In the genomic region with DNA sequence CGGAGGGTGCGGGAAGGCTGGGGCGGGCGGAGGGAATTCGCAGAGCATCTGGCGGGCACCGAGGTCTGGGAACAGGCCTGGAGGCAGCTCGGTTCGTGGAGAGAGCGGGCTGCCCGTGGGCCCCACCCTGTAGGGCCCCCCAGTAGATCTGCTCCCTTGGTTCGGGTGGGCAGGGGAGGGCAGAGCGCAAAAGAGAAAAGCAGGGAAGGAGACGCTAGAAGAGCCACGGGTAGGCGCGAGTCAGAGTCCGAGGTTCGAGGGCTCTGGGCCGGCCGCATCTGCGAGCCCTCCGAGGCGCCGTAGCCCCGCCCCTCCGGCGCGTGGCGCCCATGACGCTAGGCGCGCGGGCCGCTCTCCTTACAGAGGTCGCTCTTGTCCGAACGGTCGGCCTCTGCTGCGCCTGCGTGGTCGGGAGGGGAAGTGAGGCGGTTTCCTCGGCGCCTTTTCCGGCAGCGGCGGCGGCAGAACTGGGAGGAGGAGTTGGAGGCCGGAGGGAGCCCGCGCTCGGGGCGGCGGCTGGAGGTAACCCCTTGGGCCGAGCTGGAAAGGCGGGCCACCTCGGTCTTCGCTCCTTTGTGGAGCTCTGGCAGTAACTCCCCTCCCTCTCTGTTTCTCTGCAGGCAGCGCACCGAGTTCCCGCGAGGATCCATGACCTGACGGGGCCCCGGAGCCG, we compare ENCODE assay signal across 1 cellular context.
A peak's percentile ranks its signal among the peaks of the same experiment; 100 is the strongest.
TF ChIP-seq lines count a peak whose summit lies in the region.

Gene ARF6 (plus strand): TSS at position 447 of the 673 bp plus-strand sequence. CDS start 655 bp downstream, outside the sequence.

TF ChIP-seq in HepG2, 621 proteins besides CTCF, POLR2A, EP300 and RAD21 (continued from another document and continues in another):
- TF ChIP-seq, protein P1, sequence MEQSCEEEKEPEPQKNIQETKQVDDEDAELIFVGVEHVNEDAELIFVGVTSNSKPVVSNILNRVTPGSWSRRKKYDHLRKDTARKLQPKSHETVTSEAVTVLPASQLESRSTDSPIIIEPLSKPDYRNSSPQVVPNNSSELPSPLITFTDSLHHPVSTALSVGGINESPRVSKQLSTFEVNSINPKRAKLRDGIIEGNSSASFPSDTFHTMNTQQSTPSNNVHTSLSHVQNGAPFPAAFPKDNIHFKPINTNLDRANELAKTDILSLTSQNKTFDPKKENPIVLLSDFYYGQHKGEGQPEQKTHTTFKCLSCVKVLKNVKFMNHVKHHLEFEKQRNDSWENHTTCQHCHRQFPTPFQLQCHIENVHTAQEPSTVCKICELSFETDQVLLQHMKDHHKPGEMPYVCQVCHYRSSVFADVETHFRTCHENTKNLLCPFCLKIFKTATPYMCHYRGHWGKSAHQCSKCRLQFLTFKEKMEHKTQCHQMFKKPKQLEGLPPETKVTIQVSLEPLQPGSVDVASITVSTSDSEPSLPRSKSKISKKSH (CRISPR knock-in tag; IDR thresholded peaks at IDR 0.05; ENCODE audit: borderline replicate concordance), result peak; percentile 71; the same call in 1 of the 2 replicates
- peak; percentile 91 for TF ChIP-seq E2F1 (CRISPR knock-in tag; IDR thresholded peaks at IDR 0.05)
- no peak for TF ChIP-seq PREB (CRISPR knock-in tag; IDR thresholded peaks at IDR 0.05)
- TF ChIP-seq ZNF710 (CRISPR knock-in tag; IDR thresholded peaks at IDR 0.05; ENCODE audit: borderline replicate concordance), result peak; percentile 61; the same call in 1 of the 2 replicates
- TF ChIP-seq SIX1 (CRISPR knock-in tag; IDR thresholded peaks at IDR 0.05; ENCODE audit: borderline replicate concordance), result no peak
- no peak for TF ChIP-seq ZNF232 (CRISPR knock-in tag; IDR thresholded peaks at IDR 0.05; ENCODE audit: borderline replicate concordance)
- TF ChIP-seq PRPF4 (IDR thresholded peaks at IDR 0.05; ENCODE audit: low read depth, low read length, poor library complexity, severe bottlenecking), result no peak
- peak; percentile 85 for TF ChIP-seq KMT2A (CRISPR knock-in tag; IDR thresholded peaks at IDR 0.05)
- TF ChIP-seq FOXK1 (CRISPR knock-in tag; IDR thresholded peaks at IDR 0.05; ENCODE audit: borderline replicate concordance, low read depth), result peak; percentile 41; the same call in 1 of the 2 replicates
- TF ChIP-seq GPBP1L1 (CRISPR knock-in tag; IDR thresholded peaks at IDR 0.05), result no peak
- TF ChIP-seq ZNF180 (CRISPR knock-in tag; IDR thresholded peaks at IDR 0.05; ENCODE audit: borderline replicate concordance, low read depth), result no peak
- no peak for TF ChIP-seq PAX8 (CRISPR knock-in tag; IDR thresholded peaks at IDR 0.05; ENCODE audit: borderline replicate concordance)
- no peak; the same call in 1 of the 2 replicates for TF ChIP-seq ZNF414 (CRISPR knock-in tag; IDR thresholded peaks at IDR 0.05)
- peak; percentile 58; the same call in 1 of the 2 replicates for TF ChIP-seq ZNF704 (CRISPR knock-in tag; IDR thresholded peaks at IDR 0.05; ENCODE audit: borderline replicate concordance)
- TF ChIP-seq ZNF788 (CRISPR knock-in tag; IDR thresholded peaks at IDR 0.05; ENCODE audit: borderline replicate concordance), result peak; percentile 75; the same call in 1 of the 2 replicates
- peak; percentile 57; the same call in 1 of the 2 replicates for TF ChIP-seq HIVEP1 (CRISPR knock-in tag; IDR thresholded peaks at IDR 0.05)
- 0 out of 2 replicates have a peak, but pooled peaks have one; percentile 70 for TF ChIP-seq ZNF567 (CRISPR knock-in tag; IDR thresholded peaks at IDR 0.05; ENCODE audit: borderline replicate concordance)
- TF ChIP-seq MTF1 (CRISPR knock-in tag; IDR thresholded peaks at IDR 0.05), result peak; percentile 57; the same call in 1 of the 2 replicates
- no peak for TF ChIP-seq DBP (CRISPR knock-in tag; IDR thresholded peaks at IDR 0.05; ENCODE audit: not compliant biosample characterization)
- TF ChIP-seq SIX4 (CRISPR knock-in tag; IDR thresholded peaks at IDR 0.05), result peak; percentile 7; the same call in 1 of the 2 replicates
- peak; percentile 45; the same call in 1 of the 2 replicates for TF ChIP-seq ZNF841 (CRISPR knock-in tag; IDR thresholded peaks at IDR 0.05; ENCODE audit: borderline replicate concordance)
- peak; percentile 71 for TF ChIP-seq HINFP (CRISPR knock-in tag; IDR thresholded peaks at IDR 0.05; ENCODE audit: low read depth)
- TF ChIP-seq ZNF12 (CRISPR knock-in tag; IDR thresholded peaks at IDR 0.05), result peak; percentile 74
- TF ChIP-seq ZNF224 (CRISPR knock-in tag; IDR thresholded peaks at IDR 0.05), result peak; percentile 86; the same call in 1 of the 2 replicates
- TF ChIP-seq RBAK (CRISPR knock-in tag; IDR thresholded peaks at IDR 0.05), result no peak
- TF ChIP-seq MED1 (CRISPR knock-in tag; IDR thresholded peaks at IDR 0.05), result peak; percentile 41; the same call in 1 of the 2 replicates
- TF ChIP-seq MLLT10 (CRISPR knock-in tag; IDR thresholded peaks at IDR 0.05), result no peak
- TF ChIP-seq PTBP1 (IDR thresholded peaks at IDR 0.05; ENCODE audit: low read depth, low read length, poor library complexity, severe bottlenecking), result peak; percentile 8
- peak; percentile 39; the same call in 1 of the 2 replicates for TF ChIP-seq ZNF766 (CRISPR knock-in tag; IDR thresholded peaks at IDR 0.05; ENCODE audit: borderline replicate concordance)
- TF ChIP-seq ZBTB3 (CRISPR knock-in tag; IDR thresholded peaks at IDR 0.05; ENCODE audit: borderline replicate concordance, low read depth), result peak; percentile 71; the same call in 1 of the 2 replicates
- TF ChIP-seq SUZ12 (IDR thresholded peaks at IDR 0.05; ENCODE audit: low read depth, low read length), result no peak
- TF ChIP-seq, protein P2, sequence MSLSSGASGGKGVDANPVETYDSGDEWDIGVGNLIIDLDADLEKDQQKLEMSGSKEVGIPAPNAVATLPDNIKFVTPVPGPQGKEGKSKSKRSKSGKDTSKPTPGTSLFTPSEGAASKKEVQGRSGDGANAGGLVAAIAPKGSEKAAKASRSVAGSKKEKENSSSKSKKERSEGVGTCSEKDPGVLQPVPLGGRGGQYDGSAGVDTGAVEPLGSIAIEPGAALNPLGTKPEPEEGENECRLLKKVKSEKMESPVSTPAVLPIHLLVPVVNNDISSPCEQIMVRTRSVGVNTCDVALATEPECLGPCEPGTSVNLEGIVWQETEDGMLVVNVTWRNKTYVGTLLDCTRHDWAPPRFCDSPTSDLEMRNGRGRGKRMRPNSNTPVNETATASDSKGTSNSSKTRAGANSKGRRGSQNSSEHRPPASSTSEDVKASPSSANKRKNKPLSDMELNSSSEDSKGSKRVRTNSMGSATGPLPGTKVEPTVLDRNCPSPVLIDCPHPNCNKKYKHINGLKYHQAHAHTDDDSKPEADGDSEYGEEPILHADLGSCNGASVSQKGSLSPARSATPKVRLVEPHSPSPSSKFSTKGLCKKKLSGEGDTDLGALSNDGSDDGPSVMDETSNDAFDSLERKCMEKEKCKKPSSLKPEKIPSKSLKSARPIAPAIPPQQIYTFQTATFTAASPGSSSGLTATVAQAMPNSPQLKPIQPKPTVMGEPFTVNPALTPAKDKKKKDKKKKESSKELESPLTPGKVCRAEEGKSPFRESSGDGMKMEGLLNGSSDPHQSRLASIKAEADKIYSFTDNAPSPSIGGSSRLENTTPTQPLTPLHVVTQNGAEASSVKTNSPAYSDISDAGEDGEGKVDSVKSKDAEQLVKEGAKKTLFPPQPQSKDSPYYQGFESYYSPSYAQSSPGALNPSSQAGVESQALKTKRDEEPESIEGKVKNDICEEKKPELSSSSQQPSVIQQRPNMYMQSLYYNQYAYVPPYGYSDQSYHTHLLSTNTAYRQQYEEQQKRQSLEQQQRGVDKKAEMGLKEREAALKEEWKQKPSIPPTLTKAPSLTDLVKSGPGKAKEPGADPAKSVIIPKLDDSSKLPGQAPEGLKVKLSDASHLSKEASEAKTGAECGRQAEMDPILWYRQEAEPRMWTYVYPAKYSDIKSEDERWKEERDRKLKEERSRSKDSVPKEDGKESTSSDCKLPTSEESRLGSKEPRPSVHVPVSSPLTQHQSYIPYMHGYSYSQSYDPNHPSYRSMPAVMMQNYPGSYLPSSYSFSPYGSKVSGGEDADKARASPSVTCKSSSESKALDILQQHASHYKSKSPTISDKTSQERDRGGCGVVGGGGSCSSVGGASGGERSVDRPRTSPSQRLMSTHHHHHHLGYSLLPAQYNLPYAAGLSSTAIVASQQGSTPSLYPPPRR (CRISPR knock-in tag; IDR thresholded peaks at IDR 0.05; ENCODE audit: borderline replicate concordance), result peak; percentile 92
- TF ChIP-seq MAZ (IDR thresholded peaks at IDR 0.05; ENCODE audit: borderline replicate concordance, low read depth, low read length), result no peak
- TF ChIP-seq MAZ (CRISPR knock-in tag; IDR thresholded peaks at IDR 0.05; ENCODE audit: low read depth), result peak; percentile 76
- TF ChIP-seq SIN3A (IDR thresholded peaks at IDR 0.05; ENCODE audit: borderline replicate concordance, low read depth, low read length), result peak; percentile 61; the same call in 1 of the 2 replicates
- TF ChIP-seq THYN1 (CRISPR knock-in tag; IDR thresholded peaks at IDR 0.05; ENCODE audit: borderline replicate concordance, low read depth), result peak; percentile 63; the same call in 1 of the 2 replicates
- TF ChIP-seq SRY (CRISPR knock-in tag; IDR thresholded peaks at IDR 0.05), result peak; percentile 59
